ENCODE assay signal across 1 cellular context in genomic region chr7:140322759-140323158, GRCh38.
A peak's percentile ranks its signal among the peaks of the same experiment; 100 is the strongest.
TF ChIP-seq lines count a peak whose summit lies in the region.

No MANE protein-coding gene starts in this region.

TF ChIP-seq in K562, 482 proteins besides CTCF, POLR2A, EP300 and RAD21 (continued from another document and continues in another):
- TF ChIP-seq CTBP1 (IDR thresholded peaks at IDR 0.05; ENCODE audit: borderline replicate concordance) (peak; percentile 72; the same call in 1 of the 2 replicates), NCOR1 (IDR thresholded peaks at IDR 0.05) (peak; percentile 97), ZSCAN29 (IDR thresholded peaks at IDR 0.05) (peak; percentile 7; the same call in 1 of the 2 replicates), SAFB2 (IDR thresholded peaks at IDR 0.05; ENCODE audit: borderline replicate concordance, low read depth, low read length, severe bottlenecking) (no peak), FOS (IDR thresholded peaks at IDR 0.05; ENCODE audit: extremely low read depth, insufficient read length) (no peak), TAF1 (IDR thresholded peaks at IDR 0.05; ENCODE audit: control insufficient read depth, extremely low read depth, insufficient read depth, low read length, severe bottlenecking) (peak; percentile 46), MAFF (IDR thresholded peaks at IDR 0.05; ENCODE audit: low read length) (0 out of 2 replicates have a peak, but pooled peaks have one; percentile 13), STAT5A (IDR thresholded peaks at IDR 0.05; ENCODE audit: borderline replicate concordance, low read length) (peak; percentile 88), RBBP5 (IDR thresholded peaks at IDR 0.05; ENCODE audit: borderline replicate concordance, insufficient read depth, low read length, poor library complexity, severe bottlenecking) (peak; percentile 79), TEAD4 (IDR thresholded peaks at IDR 0.05; ENCODE audit: low read length) (peak; percentile 97), TEAD4 (CRISPR knock-in tag; IDR thresholded peaks at IDR 0.05; ENCODE audit: borderline replicate concordance) (no peak), GTF2A2 (tag; IDR thresholded peaks at IDR 0.05) (no peak), ZBTB17 (CRISPR knock-in tag; IDR thresholded peaks at IDR 0.05) (no peak), FUS (optimal IDR thresholded peaks at IDR 0.05; ENCODE audit: low read depth, low read length) (no peak), FOXA1 (IDR thresholded peaks at IDR 0.05; ENCODE audit: borderline replicate concordance) (no peak), NFRKB (IDR thresholded peaks at IDR 0.05; ENCODE audit: low read depth) (no peak), PTTG1 (tag; IDR thresholded peaks at IDR 0.05; ENCODE audit: low read depth) (no peak), SMARCB1 (IDR thresholded peaks at IDR 0.05; ENCODE audit: insufficient read length, low read depth) (peak; percentile 16), DPF2 (IDR thresholded peaks at IDR 0.05) (peak; percentile 98), PHB (CRISPR knock-in tag; IDR thresholded peaks at IDR 0.05) (no peak), ZNF165 (CRISPR knock-in tag; IDR thresholded peaks at IDR 0.05; ENCODE audit: borderline replicate concordance) (no peak), FOSL1 (tag; conservative IDR thresholded peaks at IDR 0.05) (no peak), ZNF146 (CRISPR knock-in tag; IDR thresholded peaks at IDR 0.05; ENCODE audit: unreplicated experiment) (no peak), ZNF239 (CRISPR knock-in tag; IDR thresholded peaks at IDR 0.05) (no peak), NRF1 (conservative IDR thresholded peaks at IDR 0.05 in 1 of 2, IDR thresholded peaks at IDR 0.05 in 1 of 2) (no peak), BDP1 (IDR thresholded peaks at IDR 0.05; ENCODE audit: insufficient read depth, insufficient read length) (no peak), LCOR (CRISPR knock-in tag; IDR thresholded peaks at IDR 0.05) (no peak), VEZF1 (CRISPR knock-in tag; IDR thresholded peaks at IDR 0.05) (peak; percentile 71), GTF2F1 (IDR thresholded peaks at IDR 0.05; ENCODE audit: low read depth, low read length) (no peak), FOXJ2 (tag; IDR thresholded peaks at IDR 0.05) (no peak), ZFX (CRISPR knock-in tag; IDR thresholded peaks at IDR 0.05) (no peak; the same call in 1 of the 2 replicates), THAP12 (CRISPR knock-in tag; IDR thresholded peaks at IDR 0.05) (no peak), ZKSCAN1 (IDR thresholded peaks at IDR 0.05; ENCODE audit: low read depth, low read length) (peak; percentile 85), TGIF2 (CRISPR knock-in tag; IDR thresholded peaks at IDR 0.05) (no peak), IRF2 (CRISPR knock-in tag; IDR thresholded peaks at IDR 0.05) (no peak), ATF3 (IDR thresholded peaks at IDR 0.05) (peak; percentile 15; the same call in 1 of the 2 replicates), ATF3 (CRISPR knock-in tag; conservative IDR thresholded peaks at IDR 0.05) (no peak), PRMT5 (CRISPR knock-in tag; IDR thresholded peaks at IDR 0.05) (no peak), RFX5 (IDR thresholded peaks at IDR 0.05; ENCODE audit: low read depth, low read length) (no peak), PCBP2 (IDR thresholded peaks at IDR 0.05; ENCODE audit: low read depth, low read length, poor library complexity, severe bottlenecking) (no peak), NFE2 (IDR thresholded peaks at IDR 0.05; ENCODE audit: low read depth) (peak; percentile 55; the same call in 1 of the 2 replicates), BCOR (IDR thresholded peaks at IDR 0.05) (peak; percentile 77; the same call in 1 of the 2 replicates), RB1 (IDR thresholded peaks at IDR 0.05; ENCODE audit: low read depth) (peak; percentile 58; the same call in 1 of the 2 replicates), C11orf30 (IDR thresholded peaks at IDR 0.05; ENCODE audit: low read depth) (no peak), FOXA3 (CRISPR knock-in tag; conservative IDR thresholded peaks at IDR 0.05 in 1 of 2, IDR thresholded peaks at IDR 0.05 in 1 of 2) (no peak), TCF3 (CRISPR knock-in tag; IDR thresholded peaks at IDR 0.05) (peak; percentile 96), NR3C1 (CRISPR knock-in tag; IDR thresholded peaks at IDR 0.05) (no peak), ZC3H8 (IDR thresholded peaks at IDR 0.05) (no peak), ZNF280B (CRISPR knock-in tag; IDR thresholded peaks at IDR 0.05) (no peak), ZNF347 (CRISPR knock-in tag; IDR thresholded peaks at IDR 0.05; ENCODE audit: low read depth) (no peak), HNRNPUL1 (IDR thresholded peaks at IDR 0.05; ENCODE audit: low read length) (no peak), ARNT (IDR thresholded peaks at IDR 0.05) (peak in 1 of 2 experiments; percentile 67; a peak in 1 of 4 replicates), PTRF (tag; IDR thresholded peaks at IDR 0.05) (no peak), CAMTA2 (CRISPR knock-in tag; conservative IDR thresholded peaks at IDR 0.05) (no peak), CBFA2T2 (conservative IDR thresholded peaks at IDR 0.05) (peak; percentile 98), SMC3 (conservative IDR thresholded peaks at IDR 0.05; ENCODE audit: insufficient read depth, low read depth, low read length) (0 out of 2 replicates have a peak, but pooled peaks have one; percentile 22), CBFB (CRISPR knock-in tag; IDR thresholded peaks at IDR 0.05) (no peak), ZNF584 (CRISPR knock-in tag; IDR thresholded peaks at IDR 0.05; ENCODE audit: low read depth) (no peak), NR2F6 (CRISPR knock-in tag; IDR thresholded peaks at IDR 0.05) (no peak), ZNF274 (IDR thresholded peaks at IDR 0.05; ENCODE audit: borderline replicate concordance, low read depth, low read length) (peak; percentile 69; the same call in 1 of the 2 replicates), MNT (conservative IDR thresholded peaks at IDR 0.05) (peak in 1 of 2 experiments; percentile 71; a peak in 2 of 4 replicates), LARP7 (IDR thresholded peaks at IDR 0.05) (no peak), ZNF316 (IDR thresholded peaks at IDR 0.05) (0 out of 2 replicates have a peak, but pooled peaks have one; percentile 1), ESRRB (CRISPR knock-in tag; IDR thresholded peaks at IDR 0.05; ENCODE audit: borderline replicate concordance) (no peak), SP2 (IDR thresholded peaks at IDR 0.05; ENCODE audit: extremely low read depth, low read depth, low read length, poor library complexity, severe bottlenecking) (no peak), DACH1 (IDR thresholded peaks at IDR 0.05; ENCODE audit: partially characterized antibody) (peak; percentile 52), ZNF140 (CRISPR knock-in tag; IDR thresholded peaks at IDR 0.05) (no peak), E2F3 (CRISPR knock-in tag; IDR thresholded peaks at IDR 0.05) (no peak), POLR3G (IDR thresholded peaks at IDR 0.05; ENCODE audit: extremely low read depth, insufficient read length, insufficient replicate concordance) (no peak), ILK (tag; IDR thresholded peaks at IDR 0.05; ENCODE audit: borderline replicate concordance, low read depth) (no peak), HEY1 (CRISPR knock-in tag; IDR thresholded peaks at IDR 0.05; ENCODE audit: borderline replicate concordance) (no peak), ZNF592 (IDR thresholded peaks at IDR 0.05) (peak; percentile 57; the same call in 1 of the 2 replicates), ARID2 (IDR thresholded peaks at IDR 0.05) (no peak), HNRNPK (IDR thresholded peaks at IDR 0.05; ENCODE audit: low read depth, low read length, poor library complexity, severe bottlenecking) (no peak), TCF7 (IDR thresholded peaks at IDR 0.05; ENCODE audit: borderline replicate concordance) (peak; percentile 68; the same call in 1 of the 2 replicates), PPARD (CRISPR knock-in tag; IDR thresholded peaks at IDR 0.05) (no peak), JUND (IDR thresholded peaks at IDR 0.05; ENCODE audit: borderline replicate concordance, low read depth, low read length) (peak; percentile 70; the same call in 1 of the 2 replicates), JUND (tag; IDR thresholded peaks at IDR 0.05; ENCODE audit: borderline replicate concordance, low read depth, low read length) (no peak; the same call in 2 of the 3 replicates)
